Comparison of ENCODE assay signal across 28 cellular contexts in the genomic region with DNA sequence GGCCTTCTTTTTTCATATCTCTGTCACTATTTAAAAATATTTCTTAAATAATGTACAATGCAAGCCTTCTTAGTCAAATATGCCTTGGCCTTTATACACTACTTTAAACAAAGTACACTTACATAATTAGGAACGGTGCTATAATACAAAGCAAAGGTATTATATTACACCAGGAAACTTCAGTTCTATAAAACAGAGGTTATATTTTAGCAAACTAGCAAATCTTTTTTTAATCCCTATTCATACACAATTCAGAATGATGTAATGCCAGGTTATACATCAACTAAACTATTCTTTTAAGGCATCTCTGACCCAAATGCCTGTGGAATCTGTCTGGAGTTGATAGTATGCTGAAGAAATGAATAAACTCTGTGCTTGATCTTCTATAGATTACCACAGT. TPM values are rescaled to one million over a fixed set of nuclear protein-coding genes. Genes with fewer than 3 reads are reported as not detected.
"Had no signal": no experiment of that assay in that cellular context is flagged by ENCODE, and none has a peak within 500 bp of the region (broad histone marks: within the 10 kb centered on the region; RNA-seq: fewer than 3 reads in every experiment).

No MANE protein-coding gene starts in this region.

- H3K27me3 Mint-ChIP-seq: activated naive CD8-positive, alpha-beta T cell treated with anti-CD3 and anti-CD28 coated beads, Interleukin-2, amount 10 ng/mL, durations not matched to agents 7 days and 5 days had no signal

- H3K4me3 ChIP-seq: adrenal gland, breast epithelium, MG63, SJSA1 had no signal

- H3K36me3 ChIP-seq: adrenal gland, breast epithelium, MG63, SJSA1 had no signal

- H3K9me3 Mint-ChIP-seq: activated naive CD8-positive, alpha-beta T cell treated with anti-CD3 and anti-CD28 coated beads, Interleukin-2, amount 10 ng/mL, durations not matched to agents 7 days and 5 days had no signal

- DNase-seq: activated CD4-positive, alpha-beta T cell treated with anti-CD3 and anti-CD28 coated beads for 4 hours; activated CD8-positive, alpha-beta memory T cell treated with anti-CD3 and anti-CD28 coated beads, Interleukin-2, amount 50 U/mL, for 48 hours; activated CD8-positive, alpha-beta T cell treated with anti-CD3 and anti-CD28 coated beads, Interleukin-2, amount 10 ng/mL, durations not matched to agents 7 days and 5 days; activated naive CD4-positive, alpha-beta T cell treated with anti-CD3 and anti-CD28 coated beads, Interleukin-2, amount 50 U/mL, for 16 hours; activated naive CD8-positive, alpha-beta T cell treated with anti-CD3 and anti-CD28 coated beads, Interleukin-2, amount 10 ng/mL, durations not matched to agents 7 days and 5 days; activated T-cell treated with anti-CD3 and anti-CD28 coated beads, Interleukin-2, amount 50 U/mL, for 1 hour; adrenal gland; aorta; caudate nucleus; MG63; MV-4-11; NCI-H1092 treated with DMSO at 0.1 percent for 48 hours; NCI-H1436; NCI-H1694 treated with DMSO at 0.1 percent for 48 hours; NCI-H2029 treated with DMSO at 0.1 percent for 48 hours; NCI-H226; NCI-H510A; NCI-H526 treated with DMSO at 0.1 percent for 48 hours; PC-3; SHP77; SW 1271 had no signal

- H3K27ac Mint-ChIP-seq: activated CD8-positive, alpha-beta T cell treated with anti-CD3 and anti-CD28 coated beads, Interleukin-2, amount 10 ng/mL, durations not matched to agents 7 days and 5 days; activated naive CD8-positive, alpha-beta T cell treated with anti-CD3 and anti-CD28 coated beads, Interleukin-2, amount 10 ng/mL, durations not matched to agents 7 days and 5 days; T-helper 2 cell treated with Interferon-gamma antibody and Interleukin-4, amounts not matched to agents 5 μg/mL and 100 μg/mL, for 36 hours had no signal

- H3K4me1 Mint-ChIP-seq: activated naive CD8-positive, alpha-beta T cell treated with anti-CD3 and anti-CD28 coated beads, Interleukin-2, amount 10 ng/mL, durations not matched to agents 7 days and 5 days had no signal

- H3K4me3 Mint-ChIP-seq: activated CD8-positive, alpha-beta T cell treated with anti-CD3 and anti-CD28 coated beads, Interleukin-2, amount 10 ng/mL, durations not matched to agents 7 days and 5 days; activated naive CD8-positive, alpha-beta T cell treated with anti-CD3 and anti-CD28 coated beads, Interleukin-2, amount 10 ng/mL, durations not matched to agents 7 days and 5 days; T-helper 2 cell treated with Interferon-gamma antibody and Interleukin-4, amounts not matched to agents 5 μg/mL and 100 μg/mL, for 36 hours had no signal

- FAIRE-seq: RCC 7860 had no signal

- H3K4me1 ChIP-seq: adrenal gland, breast epithelium had no signal

- H3K9me3 ChIP-seq: adrenal gland, breast epithelium, MG63, SJSA1 had no signal

- H3K36me3 Mint-ChIP-seq: activated naive CD8-positive, alpha-beta T cell treated with anti-CD3 and anti-CD28 coated beads, Interleukin-2, amount 10 ng/mL, durations not matched to agents 7 days and 5 days had no signal

- ATAC-seq: activated CD4-positive, CD25-positive, alpha-beta regulatory T cell treated with anti-CD3 and anti-CD28 coated beads, Interleukin-2, amount 50 U/mL, for 24 hours; activated CD8-positive, alpha-beta T cell treated with anti-CD3 and anti-CD28 coated beads, Interleukin-2, amount 10 ng/mL, durations not matched to agents 7 days and 5 days; PC-3; SK-N-SH treated with all-trans-retinoic acid at 6 μM for 48 hours had no signal

RNA-seq across cellular contexts. Expression of a gene that starts 10.7 kb away (rescaled TPM):
- total RNA-seq: activated CD8-positive, alpha-beta T cell treated with anti-CD3 and anti-CD28 coated beads, Interleukin-2, amount 10 ng/mL, durations not matched to agents 7 days and 5 days; activated naive CD8-positive, alpha-beta T cell treated with anti-CD3 and anti-CD28 coated beads, Interleukin-2, amount 10 ng/mL, durations not matched to agents 7 days and 5 days; SJSA1; T-helper 1 cell treated with Interleukin-12 subunit alpha and Interleukin-12 subunit beta and Interleukin-4 antibody, amounts not matched to agents 30 ng/mL and 1 ng/mL, for 36 hours had no signal
